ENCODE assay signal across 15 cellular contexts in the genomic region with DNA sequence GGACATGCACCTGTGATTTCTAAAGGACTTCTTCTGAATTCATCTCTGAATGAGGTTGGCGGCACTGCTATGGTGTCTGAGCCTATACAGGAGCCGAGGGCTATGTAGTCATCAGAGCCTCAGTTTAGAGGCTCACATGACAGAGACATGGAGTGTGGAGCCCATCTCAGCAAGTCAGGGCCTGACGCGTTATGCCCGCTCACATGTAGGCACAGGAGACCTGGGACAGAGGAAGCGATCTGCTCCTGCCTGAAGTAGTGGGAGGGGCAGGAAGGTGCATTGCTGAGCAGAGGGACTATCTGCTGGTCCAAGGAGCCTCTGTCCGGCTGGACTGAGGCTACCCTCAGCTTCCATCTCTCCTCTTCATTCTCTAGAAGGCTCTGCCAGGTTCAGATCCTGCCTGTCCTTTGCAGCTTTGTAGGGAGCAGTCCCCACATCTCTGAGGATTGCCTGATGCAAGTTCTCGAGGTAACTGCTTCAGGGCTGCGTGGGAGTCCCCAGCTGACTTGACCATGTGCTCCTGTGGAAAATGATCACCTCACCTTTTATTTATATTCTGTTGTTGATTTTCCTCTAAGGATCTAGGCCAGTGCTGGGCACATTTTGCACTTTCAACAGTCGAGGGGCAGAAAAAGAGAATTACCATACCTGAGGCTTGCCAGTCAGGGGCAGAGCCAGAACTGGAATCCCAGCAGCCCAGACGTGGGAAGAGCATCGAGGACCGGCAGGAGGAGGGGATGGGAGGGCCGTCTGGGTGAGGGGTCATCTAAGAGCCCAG. TPM values are rescaled to one million over a fixed set of nuclear protein-coding genes. Genes with fewer than 3 reads are reported as not detected.
DNase-seq lines count a peak whose midpoint lies in the region; ATAC-seq and TF ChIP-seq lines count a peak whose summit lies in the region.
"Had no signal": no experiment of that assay in that cellular context is flagged by ENCODE, and none has a peak within 500 bp of the region (broad histone marks: within the 10 kb centered on the region; RNA-seq: fewer than 3 reads in every experiment).

No MANE protein-coding gene starts in this region.

- no peak overlapping the region for H3K27ac Mint-ChIP-seq in WTC11

- intact Hi-C loops in cardiac septum (cut with DNase I), result no loop called here
- intact Hi-C loops in heart right ventricle (cut with DNase I), result no loop called here

- H3K4me1 ChIP-seq in heart right ventricle (peaks cover 0 to 14% (median 10%) of the 10 kb centered on the region in 9 donors), lung (ENCODE audit: control insufficient read depth in 2 of 2, insufficient read depth in 2 of 2, low read length in 2 of 2) (peaks cover 0 to 3% of the 10 kb centered on the region in 2 donors)

- POLR2A ChIA-PET in WTC11 (lab: Charles Lee), result no interaction called here

- 82 to 84% methylated on average over 14 of the region's 14 CpGs for WGBS in heart right ventricle, 2 donors
- 89 to 93% methylated on average over 14 of the region's 14 CpGs for WGBS in lung, 2 donors

- no peaks in the 10 kb centered on the region for H3K36me3 Mint-ChIP-seq in WTC11
- H3K36me3 Mint-ChIP-seq: CD14-positive monocyte had no signal

- no peak overlapping the region for H3K27ac ChIP-seq in heart right ventricle
- no peak overlapping the region for H3K27ac ChIP-seq in coronary artery
- no peak overlapping the region for H3K27ac ChIP-seq in lung (ENCODE audit: low read depth in 1 of 2, low read length in 1 of 2)
- H3K27ac ChIP-seq: SJSA1 had no signal

- peak; percentile 9 for DNase-seq in cardiac septum (ENCODE audit: low spot score)
- no peak for DNase-seq in heart right ventricle
- peak; percentile 62 for DNase-seq in coronary artery (ENCODE audit: low spot score)
- DNase-seq in lung (ENCODE audit: low spot score), result no peak
- DNase-seq in WTC11 (ENCODE audit: low spot score), result no peak
- no peak for DNase-seq in activated naive CD4-positive, alpha-beta T cell treated with anti-CD3 and anti-CD28 coated beads, Interleukin-2, amount 50 U/mL, for 16 hours
- DNase-seq in OCI-M2 (lab: John Stamatoyannopoulos, UW; ENCODE audit: unreplicated experiment), result no peak
- DNase-seq: DMS 273 treated with DMSO at 0.1 percent for 48 hours, NCI-H1105 treated with DMSO at 0.1 percent for 48 hours, NCI-H1694 treated with DMSO at 0.1 percent for 48 hours, NCI-H446 treated with DMSO at 0.1 percent for 48 hours, NCI-H748 treated with DMSO at 0.1 percent for 48 hours, OCI-M1 had no signal

- 0 out of 2 replicates have a peak, but pooled peaks cover 3% of the 10 kb centered on the region for H3K9me3 Mint-ChIP-seq in WTC11

- no peaks in the 10 kb centered on the region for H3K27me3 Mint-ChIP-seq in WTC11 (ENCODE audit: low read depth)

- no peak overlapping the region for H3K4me3 Mint-ChIP-seq in WTC11
- H3K4me3 Mint-ChIP-seq: CD14-positive monocyte had no signal

- no peak for TF ChIP-seq CTCF in heart right ventricle (IDR thresholded peaks at IDR 0.05)
- TF ChIP-seq CTCF in coronary artery (IDR thresholded peaks at IDR 0.05), result no peak
- TF ChIP-seq CTCF in lung (IDR thresholded peaks at IDR 0.05; ENCODE audit: control extremely low read depth, extremely low read depth), result no peak
- TF ChIP-seq CTCF in WTC11 (IDR thresholded peaks at IDR 0.05), result no peak

- ATAC-seq in heart right ventricle (no peak), lung (ENCODE audit: insufficient read depth, low FRiP score) (peak; percentile 25), WTC11 (no peak)

- CTCF ChIA-PET in WTC11 (lab: Charles Lee), result no interaction called here

- H3K27me3 ChIP-seq in heart right ventricle (peaks cover 0 to 7% (median 0%) of the 10 kb centered on the region in 7 donors), lung (ENCODE audit: control insufficient read depth, insufficient read depth) (no peaks in the 10 kb centered on the region)
- H3K27me3 ChIP-seq: SJSA1 had no signal

- H3K4me3 ChIP-seq in heart right ventricle (no peak overlapping the region), coronary artery (no peak overlapping the region), lung (no peak overlapping the region)
- H3K4me3 ChIP-seq: SJSA1 had no signal

- H3K36me3 ChIP-seq in heart right ventricle (no peaks in the 10 kb centered on the region), lung (ENCODE audit: control insufficient read depth in 2 of 2, insufficient read depth in 2 of 2, low read length in 2 of 2) (no peaks in the 10 kb centered on the region)
- H3K36me3 ChIP-seq: SJSA1 had no signal

- H3K4me1 Mint-ChIP-seq in WTC11, result peaks cover 41% of the 10 kb centered on the region

- H3K9me3 ChIP-seq in heart right ventricle, result no peaks in the 10 kb centered on the region
- no peaks in the 10 kb centered on the region for H3K9me3 ChIP-seq in lung (ENCODE audit: control insufficient read depth in 2 of 2, insufficient read depth in 1 of 2, low read length in 1 of 2)
- H3K9me3 ChIP-seq: SJSA1 had no signal

TF ChIP-seq in WTC11, 78 proteins besides CTCF, POLR2A, EP300 and RAD21 (continues in another document):
- TF ChIP-seq, protein P1, sequence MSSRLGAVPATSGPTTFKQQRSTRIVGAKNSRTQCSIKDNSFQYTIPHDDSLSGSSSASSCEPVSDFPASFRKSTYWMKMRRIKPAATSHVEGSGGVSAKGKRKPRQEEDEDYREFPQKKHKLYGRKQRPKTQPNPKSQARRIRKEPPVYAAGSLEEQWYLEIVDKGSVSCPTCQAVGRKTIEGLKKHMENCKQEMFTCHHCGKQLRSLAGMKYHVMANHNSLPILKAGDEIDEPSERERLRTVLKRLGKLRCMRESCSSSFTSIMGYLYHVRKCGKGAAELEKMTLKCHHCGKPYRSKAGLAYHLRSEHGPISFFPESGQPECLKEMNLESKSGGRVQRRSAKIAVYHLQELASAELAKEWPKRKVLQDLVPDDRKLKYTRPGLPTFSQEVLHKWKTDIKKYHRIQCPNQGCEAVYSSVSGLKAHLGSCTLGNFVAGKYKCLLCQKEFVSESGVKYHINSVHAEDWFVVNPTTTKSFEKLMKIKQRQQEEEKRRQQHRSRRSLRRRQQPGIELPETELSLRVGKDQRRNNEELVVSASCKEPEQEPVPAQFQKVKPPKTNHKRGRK (CRISPR knock-in tag; IDR thresholded peaks at IDR 0.05; ENCODE audit: borderline replicate concordance), result no peak
- TF ChIP-seq JUN (CRISPR knock-in tag; IDR thresholded peaks at IDR 0.05), result no peak
- no peak for TF ChIP-seq NR2C2 (CRISPR knock-in tag; IDR thresholded peaks at IDR 0.05)
- TF ChIP-seq, protein P2, sequence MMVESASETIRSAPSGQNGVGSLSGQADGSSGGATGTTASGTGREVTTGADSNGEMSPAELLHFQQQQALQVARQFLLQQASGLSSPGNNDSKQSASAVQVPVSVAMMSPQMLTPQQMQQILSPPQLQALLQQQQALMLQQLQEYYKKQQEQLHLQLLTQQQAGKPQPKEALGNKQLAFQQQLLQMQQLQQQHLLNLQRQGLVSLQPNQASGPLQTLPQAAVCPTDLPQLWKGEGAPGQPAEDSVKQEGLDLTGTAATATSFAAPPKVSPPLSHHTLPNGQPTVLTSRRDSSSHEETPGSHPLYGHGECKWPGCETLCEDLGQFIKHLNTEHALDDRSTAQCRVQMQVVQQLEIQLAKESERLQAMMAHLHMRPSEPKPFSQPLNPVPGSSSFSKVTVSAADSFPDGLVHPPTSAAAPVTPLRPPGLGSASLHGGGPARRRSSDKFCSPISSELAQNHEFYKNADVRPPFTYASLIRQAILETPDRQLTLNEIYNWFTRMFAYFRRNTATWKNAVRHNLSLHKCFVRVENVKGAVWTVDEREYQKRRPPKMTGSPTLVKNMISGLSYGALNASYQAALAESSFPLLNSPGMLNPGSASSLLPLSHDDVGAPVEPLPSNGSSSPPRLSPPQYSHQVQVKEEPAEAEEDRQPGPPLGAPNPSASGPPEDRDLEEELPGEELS (CRISPR knock-in tag; IDR thresholded peaks at IDR 0.05), result no peak
- TF ChIP-seq ZNF317 (CRISPR knock-in tag; IDR thresholded peaks at IDR 0.05; ENCODE audit: borderline replicate concordance, low read depth), result no peak
- TF ChIP-seq, protein P3, sequence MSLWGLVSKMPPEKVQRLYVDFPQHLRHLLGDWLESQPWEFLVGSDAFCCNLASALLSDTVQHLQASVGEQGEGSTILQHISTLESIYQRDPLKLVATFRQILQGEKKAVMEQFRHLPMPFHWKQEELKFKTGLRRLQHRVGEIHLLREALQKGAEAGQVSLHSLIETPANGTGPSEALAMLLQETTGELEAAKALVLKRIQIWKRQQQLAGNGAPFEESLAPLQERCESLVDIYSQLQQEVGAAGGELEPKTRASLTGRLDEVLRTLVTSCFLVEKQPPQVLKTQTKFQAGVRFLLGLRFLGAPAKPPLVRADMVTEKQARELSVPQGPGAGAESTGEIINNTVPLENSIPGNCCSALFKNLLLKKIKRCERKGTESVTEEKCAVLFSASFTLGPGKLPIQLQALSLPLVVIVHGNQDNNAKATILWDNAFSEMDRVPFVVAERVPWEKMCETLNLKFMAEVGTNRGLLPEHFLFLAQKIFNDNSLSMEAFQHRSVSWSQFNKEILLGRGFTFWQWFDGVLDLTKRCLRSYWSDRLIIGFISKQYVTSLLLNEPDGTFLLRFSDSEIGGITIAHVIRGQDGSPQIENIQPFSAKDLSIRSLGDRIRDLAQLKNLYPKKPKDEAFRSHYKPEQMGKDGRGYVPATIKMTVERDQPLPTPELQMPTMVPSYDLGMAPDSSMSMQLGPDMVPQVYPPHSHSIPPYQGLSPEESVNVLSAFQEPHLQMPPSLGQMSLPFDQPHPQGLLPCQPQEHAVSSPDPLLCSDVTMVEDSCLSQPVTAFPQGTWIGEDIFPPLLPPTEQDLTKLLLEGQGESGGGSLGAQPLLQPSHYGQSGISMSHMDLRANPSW (CRISPR knock-in tag; conservative IDR thresholded peaks at IDR 0.05; ENCODE audit: low read depth), result no peak

RNA-seq across cellular contexts. Expression of a gene that starts 16.6 kb away (rescaled TPM):
- total RNA-seq in cardiac septum (1.6 TPM), heart right ventricle (1 to 10 TPM in 6 of 10 donors, under 1 TPM in 4; 0.71 to 1.5 (median 1.0) TPM), lung (10 to 100 TPM in 1 of 2 donors, 1 to 10 TPM in 1; 2.7 to 16.2 TPM), WTC11 (2021) (6.8 to 7.3 TPM (median 7.1 TPM) in 3 replicates)
- polyA plus RNA-seq in heart right ventricle (1 to 10 TPM; 1.0 to 1.2 TPM), lung (1 to 10 TPM; 3.1 to 3.8 TPM)
- polyA plus RNA-seq: CD14-positive monocyte had no signal

Comparison
In these comparisons a context has a peak if more than half of its experiments do, and no peak if none do; other contexts are left out.
1. DNase-seq: peak in cardiac septum (single experiment) and coronary artery (single experiment); none in heart right ventricle (0 of 2), lung (single experiment), WTC11 (single experiment), activated naive CD4-positive, alpha-beta T cell treated with anti-CD3 and anti-CD28 coated beads, Interleukin-2, amount 50 U/mL, for 16 hours (single experiment) and OCI-M2 (single experiment).